Comparison of ENCODE assay signal across 2 cellular contexts in the genomic region with DNA sequence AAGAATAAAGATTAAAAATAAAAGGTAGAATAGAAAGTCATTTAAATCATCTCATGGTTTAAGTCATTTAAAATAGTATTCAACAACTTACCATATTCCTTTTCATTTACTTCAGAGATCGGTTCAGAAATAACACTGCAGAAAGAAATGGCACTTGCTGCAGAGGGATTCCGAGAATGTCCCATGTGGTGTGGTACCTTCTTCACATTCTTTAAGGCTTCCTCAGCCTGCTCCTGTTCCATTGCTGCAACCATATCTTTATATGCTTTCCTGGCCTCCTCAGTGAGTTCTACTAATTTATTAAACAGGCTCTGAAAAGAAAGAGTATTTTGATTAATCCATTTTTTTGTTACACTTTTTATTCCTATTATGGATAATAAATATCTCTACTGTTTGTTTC.
TF ChIP-seq lines count a peak whose summit lies in the region.

No MANE protein-coding gene starts in this region.

TF ChIP-seq in K562, 482 proteins besides CTCF, POLR2A, EP300 and RAD21:
- TF ChIP-seq ATF7 (IDR thresholded peaks at IDR 0.05), result no peak
- TF ChIP-seq ETV1 (tag; conservative IDR thresholded peaks at IDR 0.05; ENCODE audit: low read depth), result no peak
- TF ChIP-seq, protein P1, sequence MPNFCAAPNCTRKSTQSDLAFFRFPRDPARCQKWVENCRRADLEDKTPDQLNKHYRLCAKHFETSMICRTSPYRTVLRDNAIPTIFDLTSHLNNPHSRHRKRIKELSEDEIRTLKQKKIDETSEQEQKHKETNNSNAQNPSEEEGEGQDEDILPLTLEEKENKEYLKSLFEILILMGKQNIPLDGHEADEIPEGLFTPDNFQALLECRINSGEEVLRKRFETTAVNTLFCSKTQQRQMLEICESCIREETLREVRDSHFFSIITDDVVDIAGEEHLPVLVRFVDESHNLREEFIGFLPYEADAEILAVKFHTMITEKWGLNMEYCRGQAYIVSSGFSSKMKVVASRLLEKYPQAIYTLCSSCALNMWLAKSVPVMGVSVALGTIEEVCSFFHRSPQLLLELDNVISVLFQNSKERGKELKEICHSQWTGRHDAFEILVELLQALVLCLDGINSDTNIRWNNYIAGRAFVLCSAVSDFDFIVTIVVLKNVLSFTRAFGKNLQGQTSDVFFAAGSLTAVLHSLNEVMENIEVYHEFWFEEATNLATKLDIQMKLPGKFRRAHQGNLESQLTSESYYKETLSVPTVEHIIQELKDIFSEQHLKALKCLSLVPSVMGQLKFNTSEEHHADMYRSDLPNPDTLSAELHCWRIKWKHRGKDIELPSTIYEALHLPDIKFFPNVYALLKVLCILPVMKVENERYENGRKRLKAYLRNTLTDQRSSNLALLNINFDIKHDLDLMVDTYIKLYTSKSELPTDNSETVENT (CRISPR knock-in tag; IDR thresholded peaks at IDR 0.05), result no peak
- TF ChIP-seq HNRNPL (IDR thresholded peaks at IDR 0.05; ENCODE audit: low read depth, low read length), result no peak
- TF ChIP-seq ZNF316 (IDR thresholded peaks at IDR 0.05), result no peak
- TF ChIP-seq ILF3 (IDR thresholded peaks at IDR 0.05; ENCODE audit: borderline replicate concordance), result no peak

TF ChIP-seq in WTC11, 78 proteins besides CTCF, POLR2A, EP300 and RAD21:
- TF ChIP-seq, protein P2, sequence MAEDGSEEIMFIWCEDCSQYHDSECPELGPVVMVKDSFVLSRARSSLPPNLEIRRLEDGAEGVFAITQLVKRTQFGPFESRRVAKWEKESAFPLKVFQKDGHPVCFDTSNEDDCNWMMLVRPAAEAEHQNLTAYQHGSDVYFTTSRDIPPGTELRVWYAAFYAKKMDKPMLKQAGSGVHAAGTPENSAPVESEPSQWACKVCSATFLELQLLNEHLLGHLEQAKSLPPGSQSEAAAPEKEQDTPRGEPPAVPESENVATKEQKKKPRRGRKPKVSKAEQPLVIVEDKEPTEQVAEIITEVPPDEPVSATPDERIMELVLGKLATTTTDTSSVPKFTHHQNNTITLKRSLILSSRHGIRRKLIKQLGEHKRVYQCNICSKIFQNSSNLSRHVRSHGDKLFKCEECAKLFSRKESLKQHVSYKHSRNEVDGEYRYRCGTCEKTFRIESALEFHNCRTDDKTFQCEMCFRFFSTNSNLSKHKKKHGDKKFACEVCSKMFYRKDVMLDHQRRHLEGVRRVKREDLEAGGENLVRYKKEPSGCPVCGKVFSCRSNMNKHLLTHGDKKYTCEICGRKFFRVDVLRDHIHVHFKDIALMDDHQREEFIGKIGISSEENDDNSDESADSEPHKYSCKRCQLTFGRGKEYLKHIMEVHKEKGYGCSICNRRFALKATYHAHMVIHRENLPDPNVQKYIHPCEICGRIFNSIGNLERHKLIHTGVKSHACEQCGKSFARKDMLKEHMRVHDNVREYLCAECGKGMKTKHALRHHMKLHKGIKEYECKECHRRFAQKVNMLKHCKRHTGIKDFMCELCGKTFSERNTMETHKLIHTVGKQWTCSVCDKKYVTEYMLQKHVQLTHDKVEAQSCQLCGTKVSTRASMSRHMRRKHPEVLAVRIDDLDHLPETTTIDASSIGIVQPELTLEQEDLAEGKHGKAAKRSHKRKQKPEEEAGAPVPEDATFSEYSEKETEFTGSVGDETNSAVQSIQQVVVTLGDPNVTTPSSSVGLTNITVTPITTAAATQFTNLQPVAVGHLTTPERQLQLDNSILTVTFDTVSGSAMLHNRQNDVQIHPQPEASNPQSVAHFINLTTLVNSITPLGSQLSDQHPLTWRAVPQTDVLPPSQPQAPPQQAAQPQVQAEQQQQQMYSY (CRISPR knock-in tag; IDR thresholded peaks at IDR 0.05), result no peak
- no peak for TF ChIP-seq ZNF263 (CRISPR knock-in tag; IDR thresholded peaks at IDR 0.05; ENCODE audit: low read depth)
- TF ChIP-seq, protein P3, sequence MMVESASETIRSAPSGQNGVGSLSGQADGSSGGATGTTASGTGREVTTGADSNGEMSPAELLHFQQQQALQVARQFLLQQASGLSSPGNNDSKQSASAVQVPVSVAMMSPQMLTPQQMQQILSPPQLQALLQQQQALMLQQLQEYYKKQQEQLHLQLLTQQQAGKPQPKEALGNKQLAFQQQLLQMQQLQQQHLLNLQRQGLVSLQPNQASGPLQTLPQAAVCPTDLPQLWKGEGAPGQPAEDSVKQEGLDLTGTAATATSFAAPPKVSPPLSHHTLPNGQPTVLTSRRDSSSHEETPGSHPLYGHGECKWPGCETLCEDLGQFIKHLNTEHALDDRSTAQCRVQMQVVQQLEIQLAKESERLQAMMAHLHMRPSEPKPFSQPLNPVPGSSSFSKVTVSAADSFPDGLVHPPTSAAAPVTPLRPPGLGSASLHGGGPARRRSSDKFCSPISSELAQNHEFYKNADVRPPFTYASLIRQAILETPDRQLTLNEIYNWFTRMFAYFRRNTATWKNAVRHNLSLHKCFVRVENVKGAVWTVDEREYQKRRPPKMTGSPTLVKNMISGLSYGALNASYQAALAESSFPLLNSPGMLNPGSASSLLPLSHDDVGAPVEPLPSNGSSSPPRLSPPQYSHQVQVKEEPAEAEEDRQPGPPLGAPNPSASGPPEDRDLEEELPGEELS (CRISPR knock-in tag; IDR thresholded peaks at IDR 0.05), result no peak
- no peak for TF ChIP-seq ZNF138 (CRISPR knock-in tag; conservative IDR thresholded peaks at IDR 0.05)
- TF ChIP-seq, protein P4, sequence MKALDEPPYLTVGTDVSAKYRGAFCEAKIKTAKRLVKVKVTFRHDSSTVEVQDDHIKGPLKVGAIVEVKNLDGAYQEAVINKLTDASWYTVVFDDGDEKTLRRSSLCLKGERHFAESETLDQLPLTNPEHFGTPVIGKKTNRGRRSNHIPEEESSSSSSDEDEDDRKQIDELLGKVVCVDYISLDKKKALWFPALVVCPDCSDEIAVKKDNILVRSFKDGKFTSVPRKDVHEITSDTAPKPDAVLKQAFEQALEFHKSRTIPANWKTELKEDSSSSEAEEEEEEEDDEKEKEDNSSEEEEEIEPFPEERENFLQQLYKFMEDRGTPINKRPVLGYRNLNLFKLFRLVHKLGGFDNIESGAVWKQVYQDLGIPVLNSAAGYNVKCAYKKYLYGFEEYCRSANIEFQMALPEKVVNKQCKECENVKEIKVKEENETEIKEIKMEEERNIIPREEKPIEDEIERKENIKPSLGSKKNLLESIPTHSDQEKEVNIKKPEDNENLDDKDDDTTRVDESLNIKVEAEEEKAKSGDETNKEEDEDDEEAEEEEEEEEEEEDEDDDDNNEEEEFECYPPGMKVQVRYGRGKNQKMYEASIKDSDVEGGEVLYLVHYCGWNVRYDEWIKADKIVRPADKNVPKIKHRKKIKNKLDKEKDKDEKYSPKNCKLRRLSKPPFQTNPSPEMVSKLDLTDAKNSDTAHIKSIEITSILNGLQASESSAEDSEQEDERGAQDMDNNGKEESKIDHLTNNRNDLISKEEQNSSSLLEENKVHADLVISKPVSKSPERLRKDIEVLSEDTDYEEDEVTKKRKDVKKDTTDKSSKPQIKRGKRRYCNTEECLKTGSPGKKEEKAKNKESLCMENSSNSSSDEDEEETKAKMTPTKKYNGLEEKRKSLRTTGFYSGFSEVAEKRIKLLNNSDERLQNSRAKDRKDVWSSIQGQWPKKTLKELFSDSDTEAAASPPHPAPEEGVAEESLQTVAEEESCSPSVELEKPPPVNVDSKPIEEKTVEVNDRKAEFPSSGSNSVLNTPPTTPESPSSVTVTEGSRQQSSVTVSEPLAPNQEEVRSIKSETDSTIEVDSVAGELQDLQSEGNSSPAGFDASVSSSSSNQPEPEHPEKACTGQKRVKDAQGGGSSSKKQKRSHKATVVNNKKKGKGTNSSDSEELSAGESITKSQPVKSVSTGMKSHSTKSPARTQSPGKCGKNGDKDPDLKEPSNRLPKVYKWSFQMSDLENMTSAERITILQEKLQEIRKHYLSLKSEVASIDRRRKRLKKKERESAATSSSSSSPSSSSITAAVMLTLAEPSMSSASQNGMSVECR (CRISPR knock-in tag; IDR thresholded peaks at IDR 0.05; ENCODE audit: borderline replicate concordance), result no peak
- TF ChIP-seq ESRRA (CRISPR knock-in tag; IDR thresholded peaks at IDR 0.05; ENCODE audit: borderline replicate concordance), result no peak
- TF ChIP-seq, protein P5, sequence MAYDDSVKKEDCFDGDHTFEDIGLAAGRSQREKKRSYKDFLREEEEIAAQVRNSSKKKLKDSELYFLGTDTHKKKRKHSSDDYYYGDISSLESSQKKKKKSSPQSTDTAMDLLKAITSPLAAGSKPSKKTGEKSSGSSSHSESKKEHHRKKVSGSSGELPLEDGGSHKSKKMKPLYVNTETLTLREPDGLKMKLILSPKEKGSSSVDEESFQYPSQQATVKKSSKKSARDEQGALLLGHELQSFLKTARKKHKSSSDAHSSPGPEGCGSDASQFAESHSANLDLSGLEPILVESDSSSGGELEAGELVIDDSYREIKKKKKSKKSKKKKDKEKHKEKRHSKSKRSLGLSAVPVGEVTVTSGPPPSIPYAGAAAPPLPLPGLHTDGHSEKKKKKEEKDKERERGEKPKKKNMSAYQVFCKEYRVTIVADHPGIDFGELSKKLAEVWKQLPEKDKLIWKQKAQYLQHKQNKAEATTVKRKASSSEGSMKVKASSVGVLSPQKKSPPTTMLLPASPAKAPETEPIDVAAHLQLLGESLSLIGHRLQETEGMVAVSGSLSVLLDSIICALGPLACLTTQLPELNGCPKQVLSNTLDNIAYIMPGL (CRISPR knock-in tag; IDR thresholded peaks at IDR 0.05), result no peak
- no peak for TF ChIP-seq RORB (CRISPR knock-in tag; IDR thresholded peaks at IDR 0.05)
- TF ChIP-seq, protein P6, sequence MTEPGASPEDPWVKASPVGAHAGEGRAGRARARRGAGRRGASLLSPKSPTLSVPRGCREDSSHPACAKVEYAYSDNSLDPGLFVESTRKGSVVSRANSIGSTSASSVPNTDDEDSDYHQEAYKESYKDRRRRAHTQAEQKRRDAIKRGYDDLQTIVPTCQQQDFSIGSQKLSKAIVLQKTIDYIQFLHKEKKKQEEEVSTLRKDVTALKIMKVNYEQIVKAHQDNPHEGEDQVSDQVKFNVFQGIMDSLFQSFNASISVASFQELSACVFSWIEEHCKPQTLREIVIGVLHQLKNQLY (CRISPR knock-in tag; IDR thresholded peaks at IDR 0.05), result no peak
- no peak for TF ChIP-seq IRF2 (CRISPR knock-in tag; IDR thresholded peaks at IDR 0.05; ENCODE audit: borderline replicate concordance, low read depth)
- TF ChIP-seq JUN (CRISPR knock-in tag; IDR thresholded peaks at IDR 0.05), result no peak
- no peak for TF ChIP-seq CREB1 (CRISPR knock-in tag; IDR thresholded peaks at IDR 0.05)
- no peak for TF ChIP-seq NFYB (CRISPR knock-in tag; conservative IDR thresholded peaks at IDR 0.05; ENCODE audit: low read depth)
- TF ChIP-seq GABPB1 (CRISPR knock-in tag; IDR thresholded peaks at IDR 0.05), result no peak
- no peak for TF ChIP-seq JAZF1 (CRISPR knock-in tag; IDR thresholded peaks at IDR 0.05)
- TF ChIP-seq, protein P7, sequence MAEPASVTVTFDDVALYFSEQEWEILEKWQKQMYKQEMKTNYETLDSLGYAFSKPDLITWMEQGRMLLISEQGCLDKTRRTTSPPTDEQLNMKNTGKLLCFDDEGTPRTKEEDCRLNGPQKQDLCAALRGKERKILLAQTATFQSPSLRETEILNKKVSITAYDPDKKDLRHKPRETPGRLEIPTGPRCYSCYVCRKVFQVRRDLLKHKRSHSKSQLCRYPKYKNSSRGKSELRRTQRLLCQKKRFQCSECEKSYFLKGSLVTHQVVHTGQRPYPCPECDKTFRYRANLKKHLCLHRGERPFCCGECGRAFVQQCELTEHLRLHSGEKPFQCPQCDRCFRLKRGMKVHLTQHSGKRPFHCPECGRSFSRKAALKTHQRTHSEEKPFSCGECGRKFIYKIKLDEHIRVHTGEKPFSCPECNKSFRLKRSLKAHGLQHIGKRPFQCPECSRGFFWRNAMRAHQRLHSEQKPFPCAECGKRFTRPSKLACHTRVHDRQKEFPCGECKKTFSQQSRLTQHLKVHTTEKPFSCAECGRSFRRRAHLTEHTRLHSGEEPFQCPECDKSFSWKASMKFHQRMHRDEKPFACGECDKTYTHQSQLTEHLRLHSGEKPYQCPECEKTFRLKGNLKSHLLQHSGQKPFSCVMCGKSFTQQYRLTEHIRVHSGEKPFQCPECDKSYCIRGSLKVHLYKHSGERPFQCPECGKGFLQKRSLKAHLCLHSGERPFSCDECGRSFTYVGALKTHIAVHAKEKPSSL (CRISPR knock-in tag; conservative IDR thresholded peaks at IDR 0.05), result no peak
TF ChIP-seq in WTC11: peak in this region for 0.
